ENCODE assay signal across 8 cellular contexts in the genomic region with DNA sequence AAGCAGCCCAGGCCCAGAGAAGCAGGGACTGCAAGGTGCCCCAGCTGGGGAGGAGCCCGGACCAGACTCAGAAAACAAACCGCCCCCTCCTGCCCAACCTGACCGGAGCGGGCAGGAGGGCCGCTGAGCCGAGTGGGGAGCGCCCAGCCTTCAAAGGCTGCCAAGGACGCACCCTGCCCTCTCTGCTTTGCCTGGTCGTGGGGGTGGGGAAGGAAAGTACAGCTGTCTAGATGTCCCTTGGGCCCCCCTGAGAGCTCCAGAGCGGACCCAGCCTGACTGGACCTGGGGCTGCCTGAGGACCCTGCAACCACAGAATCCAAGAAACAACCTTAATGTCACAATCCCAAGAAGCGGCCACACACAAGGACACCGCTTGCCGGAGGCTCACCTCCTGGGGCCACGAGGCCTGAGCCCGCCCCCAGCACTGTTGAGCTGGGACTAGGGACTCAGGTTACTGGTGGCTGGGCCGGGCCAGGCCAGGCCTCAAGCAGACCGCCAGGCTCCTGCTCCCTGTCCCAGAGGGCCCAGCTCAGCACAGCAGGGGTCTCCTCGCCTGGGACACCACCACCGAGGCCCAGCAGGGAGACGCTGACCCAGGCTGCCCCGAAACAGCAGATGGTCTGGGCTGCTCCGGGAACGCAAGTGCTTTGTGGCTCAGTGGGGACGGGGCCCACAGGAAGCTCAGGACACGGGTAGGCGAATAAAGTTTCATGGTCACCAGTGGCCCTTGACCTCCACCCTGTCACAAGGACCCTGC. TPM values are rescaled to one million over a fixed set of nuclear protein-coding genes. Genes with fewer than 3 reads are reported as not detected.
DNase-seq lines count a peak whose midpoint lies in the region; ATAC-seq and TF ChIP-seq lines count a peak whose summit lies in the region.

No MANE protein-coding gene starts in this region.

- H3K9me3 Mint-ChIP-seq in CD4-positive, alpha-beta T cell, result no peaks in the 10 kb centered on the region

- H3K9ac ChIP-seq in Loucy (ENCODE audit: low read depth, low read length, poor library complexity, severe bottlenecking) (peak overlapping the region; percentile 75), mucosa of rectum (ENCODE audit: low read depth in 1 of 2, low read length in 2 of 2) (peak overlapping the region; percentile 83 to 84)

- H3K4me3 ChIP-seq in Loucy (ENCODE audit: low read length, poor library complexity, severe bottlenecking) (peak overlapping the region; percentile 82), coronary artery (peak overlapping the region; percentile 75), mucosa of rectum (ENCODE audit: low read length in 2 of 2) (peak overlapping the region; percentile 63 to 82)

- peaks cover 3% of the 10 kb centered on the region for H3K27me3 ChIP-seq in CD4-positive, alpha-beta T cell (ENCODE audit: control insufficient read depth, insufficient read depth, low read length)
- no peaks in the 10 kb centered on the region for H3K27me3 ChIP-seq in Loucy (ENCODE audit: insufficient read depth, low read length, poor library complexity, severe bottlenecking)
- peaks cover 0 to 3% of the 10 kb centered on the region in 2 donors for H3K27me3 ChIP-seq in mucosa of rectum (ENCODE audit: control insufficient read depth in 2 of 2, insufficient read depth in 2 of 2, low read length in 2 of 2)

- H3K36me3 ChIP-seq in Loucy (ENCODE audit: insufficient read depth, low read length) (no peaks in the 10 kb centered on the region), mucosa of rectum (ENCODE audit: control insufficient read depth in 2 of 2, insufficient read depth in 2 of 2, low read length in 2 of 2) (no peaks in the 10 kb centered on the region)

- H3K27me3 Mint-ChIP-seq in CD4-positive, alpha-beta T cell, result peaks cover 10% of the 10 kb centered on the region

- H2AFZ ChIP-seq in Loucy (ENCODE audit: low read length), result no peak overlapping the region

- no peaks in the 10 kb centered on the region for H3K9me3 ChIP-seq in CD4-positive, alpha-beta T cell (ENCODE audit: control insufficient read depth, low read length)
- no peaks in the 10 kb centered on the region for H3K9me3 ChIP-seq in Loucy (ENCODE audit: insufficient read depth, low read depth, low read length)
- H3K9me3 ChIP-seq in mucosa of rectum (ENCODE audit: control insufficient read depth in 2 of 2, low read length in 2 of 2), result no peaks in the 10 kb centered on the region

- H4K20me1 ChIP-seq in Loucy (ENCODE audit: insufficient read depth, low read length, poor library complexity, severe bottlenecking), result peaks cover 20% of the 10 kb centered on the region

- no peak for TF ChIP-seq CTCF in CD4-positive, alpha-beta T cell (IDR thresholded peaks at IDR 0.05)
- TF ChIP-seq CTCF in Loucy (conservative IDR thresholded peaks at IDR 0.05; ENCODE audit: low read length) (no peak), coronary artery (IDR thresholded peaks at IDR 0.05) (no peak)

- H3K36me3 Mint-ChIP-seq in CD4-positive, alpha-beta T cell (ENCODE audit: low read depth), result no peaks in the 10 kb centered on the region

- H3K4me2 ChIP-seq in Loucy (ENCODE audit: low read depth, low read length, poor library complexity, severe bottlenecking), result peak overlapping the region; percentile 92

- intact Hi-C loops in CD4-positive, alpha-beta T cell (cut with DNase I, micrococcal nuclease), result loop anchor here (1.0 to 2.0 kb wide), 3 partner anchors 23 to 73 kb away; a partner anchor contains a TSS

- H3K4me1 ChIP-seq in Loucy (ENCODE audit: insufficient read depth, low read length, poor library complexity, severe bottlenecking) (peaks cover 18% of the 10 kb centered on the region), mucosa of rectum (ENCODE audit: control insufficient read depth in 2 of 2, insufficient read depth in 2 of 2, low read length in 2 of 2) (peaks cover 28 to 42% of the 10 kb centered on the region in 2 donors)

- peak overlapping the region; percentile 17 for H3K27ac Mint-ChIP-seq in CD4-positive, alpha-beta T cell

- peaks cover 25% of the 10 kb centered on the region for H3K4me1 Mint-ChIP-seq in CD4-positive, alpha-beta T cell (ENCODE audit: low read depth)

- peak overlapping the region; percentile 86 for H3K4me3 Mint-ChIP-seq in CD4-positive, alpha-beta T cell

- POLR2A ChIA-PET in CD4-positive, alpha-beta T cell (lab: Charles Lee), result interaction anchor here (1.4 to 1.8 kb wide), 3 partner anchors 24 to 51 kb away, joined by 4 to 11 read pairs (median 6); a partner anchor contains a TSS

- DNase-seq in CD4-positive, alpha-beta T cell, result no peak
- DNase-seq in coronary artery (ENCODE audit: low spot score) (no peak), SHP77 treated with DMSO at 0.1 percent for 48 hours (lab: John Stamatoyannopoulos, UW) (no peak), KG1 (lab: John Stamatoyannopoulos, UW) (no peak), OCI-M2 (lab: John Stamatoyannopoulos, UW; ENCODE audit: unreplicated experiment) (no peak)

- no peak overlapping the region for H3K27ac ChIP-seq in CD4-positive, alpha-beta T cell (ENCODE audit: low read depth, low read length)
- H3K27ac ChIP-seq in coronary artery, result peak overlapping the region; percentile 40 to 86
- H3K27ac ChIP-seq in mucosa of rectum (ENCODE audit: low read depth in 2 of 2, low read length in 2 of 2), result peak overlapping the region; percentile 88 to 92

- CTCF ChIA-PET in CD4-positive, alpha-beta T cell (lab: Charles Lee), result interaction anchor here (0.7 kb wide), 1 partner anchor 25 kb away, joined by 3 read pairs; no protein-coding TSS in a partner anchor

- H3F3A ChIP-seq in Loucy (ENCODE audit: low read depth), result no peaks in the 10 kb centered on the region

- peaks cover 30% of the 10 kb centered on the region; the same call in 1 of the 2 replicates for H3K79me2 ChIP-seq in Loucy (ENCODE audit: insufficient read depth, low read length)

- no peak for ATAC-seq in CD4-positive, alpha-beta T cell (ENCODE audit: poor library complexity)
- no peak for ATAC-seq in GM21390 (IDR thresholded peaks at IDR 0.05; ENCODE audit: unreplicated experiment)

- H3K9me2 ChIP-seq in Loucy (replicated peaks; ENCODE audit: low read depth, low read length), result no peaks in the 10 kb centered on the region

RNA-seq across cellular contexts. Expression of a gene that starts 1.4 kb away (rescaled TPM):
- total RNA-seq in CD4-positive, alpha-beta T cell, result 10 to 100 TPM; 44.9 to 45.5 TPM

RNA-seq across cellular contexts. Expression of a gene that starts 10.5 kb away (rescaled TPM):
- total RNA-seq in CD4-positive, alpha-beta T cell, result 1 to 10 TPM; 1.6 to 2.9 TPM

RNA-seq across cellular contexts. Expression of a gene that starts 16.8 kb away (rescaled TPM):
- total RNA-seq in CD4-positive, alpha-beta T cell, result 1 to 10 TPM; 3.3 to 3.4 TPM

RNA-seq across cellular contexts. Expression of a gene that starts 23.2 kb away (rescaled TPM):
- total RNA-seq in CD4-positive, alpha-beta T cell, result 10 to 100 TPM; 11.6 to 12.9 TPM

RNA-seq across cellular contexts. Expression of a gene that starts 23.4 kb away (rescaled TPM):
- 100 to 1,000 TPM; 130 to 137 TPM for total RNA-seq in CD4-positive, alpha-beta T cell
